ENCODE assay signal across 7 cellular contexts in genomic region chr17:7221281-7222092, GRCh38. TPM values are rescaled to one million over a fixed set of nuclear protein-coding genes. Genes with fewer than 3 reads are reported as not detected.
DNase-seq lines count a peak whose midpoint lies in the region; ATAC-seq and FAIRE-seq lines count a peak whose summit lies in the region.
"Had no signal": no experiment of that assay in that cellular context is flagged by ENCODE, and none has a peak within 500 bp of the region (broad histone marks: within the 10 kb centered on the region; RNA-seq: fewer than 3 reads in every experiment).

No MANE protein-coding gene starts in this region.

- peaks cover 15% of the 10 kb centered on the region for H3K36me3 Mint-ChIP-seq in T-helper 1 cell treated with Interleukin-12 subunit alpha and Interleukin-12 subunit beta and Interleukin-4 antibody, amounts not matched to agents 30 μg/mL and 1 μg/mL, for 36 hours (ENCODE audit: low read depth)
- H3K36me3 Mint-ChIP-seq in stimulated activated naive B cell treated with anti-CD40 and anti-IgM and Interleukin-4, amounts not matched to agents 10 μg/mL and 1 μg/mL and 100 μg/mL, for 72 hours = peaks cover 29 to 47% of the 10 kb centered on the region in 2 donors

- no peaks in the 10 kb centered on the region for H3K27me3 Mint-ChIP-seq in T-helper 1 cell treated with Interleukin-12 subunit alpha and Interleukin-12 subunit beta and Interleukin-4 antibody, amounts not matched to agents 30 μg/mL and 1 μg/mL, for 36 hours (ENCODE audit: low read depth)
- no peaks in the 10 kb centered on the region for H3K27me3 Mint-ChIP-seq in stimulated activated naive B cell treated with anti-CD40 and anti-IgM and Interleukin-4, amounts not matched to agents 10 μg/mL and 1 μg/mL and 100 μg/mL, for 72 hours

- peak; percentile 24 for ATAC-seq in esophagus mucosa
- ATAC-seq in stimulated activated naive B cell treated with anti-CD40 and anti-IgM and Interleukin-4, amounts not matched to agents 10 μg/mL and 1 μg/mL and 100 μg/mL, for 72 hours (replicated peaks) = no peak

- DNase-seq in T-helper 1 cell (no peak), frontal cortex (ENCODE audit: low spot score in 2 of 2) (no peak), 8988T (no peak)
- no peak for DNase-seq in stimulated activated naive B cell treated with anti-CD40 and anti-IgM and Interleukin-4, amounts not matched to agents 10 μg/mL and 1 μg/mL and 100 μg/mL, for 72 hours

- peak overlapping the region; percentile 91 for H3K27ac Mint-ChIP-seq in T-helper 1 cell treated with Interleukin-12 subunit alpha and Interleukin-12 subunit beta and Interleukin-4 antibody, amounts not matched to agents 30 μg/mL and 1 μg/mL, for 36 hours
- peak overlapping the region; percentile 99 for H3K27ac Mint-ChIP-seq in stimulated activated naive B cell treated with anti-CD40 and anti-IgM and Interleukin-4, amounts not matched to agents 10 μg/mL and 1 μg/mL and 100 μg/mL, for 72 hours

- no peak for FAIRE-seq in frontal cortex (lab: Jason Lieb, UNC)
- FAIRE-seq: A204.1 had no signal

- peaks cover 37% of the 10 kb centered on the region for H3K4me1 Mint-ChIP-seq in T-helper 1 cell treated with Interleukin-12 subunit alpha and Interleukin-12 subunit beta and Interleukin-4 antibody, amounts not matched to agents 30 μg/mL and 1 μg/mL, for 36 hours (ENCODE audit: low read depth)
- peaks cover 42 to 52% of the 10 kb centered on the region in 2 donors for H3K4me1 Mint-ChIP-seq in stimulated activated naive B cell treated with anti-CD40 and anti-IgM and Interleukin-4, amounts not matched to agents 10 μg/mL and 1 μg/mL and 100 μg/mL, for 72 hours

- H3K4me3 Mint-ChIP-seq in T-helper 1 cell treated with Interleukin-12 subunit alpha and Interleukin-12 subunit beta and Interleukin-4 antibody, amounts not matched to agents 30 μg/mL and 1 μg/mL, for 36 hours = peak overlapping the region; percentile 96
- peak overlapping the region; percentile 99 for H3K4me3 Mint-ChIP-seq in stimulated activated naive B cell treated with anti-CD40 and anti-IgM and Interleukin-4, amounts not matched to agents 10 μg/mL and 1 μg/mL and 100 μg/mL, for 72 hours

- H3K9me3 Mint-ChIP-seq in T-helper 1 cell treated with Interleukin-12 subunit alpha and Interleukin-12 subunit beta and Interleukin-4 antibody, amounts not matched to agents 30 μg/mL and 1 μg/mL, for 36 hours = no peaks in the 10 kb centered on the region
- no peaks in the 10 kb centered on the region for H3K9me3 Mint-ChIP-seq in stimulated activated naive B cell treated with anti-CD40 and anti-IgM and Interleukin-4, amounts not matched to agents 10 μg/mL and 1 μg/mL and 100 μg/mL, for 72 hours

RNA-seq across cellular contexts. Expression of gene ACADVL, which starts 1.7 kb away (rescaled TPM):
- 311 TPM for total RNA-seq in esophagus mucosa
- 65.6 TPM for total RNA-seq in frontal cortex

RNA-seq across cellular contexts. Expression of gene DLG4, which starts 1.9 kb away (rescaled TPM):
- total RNA-seq in esophagus mucosa (3.1 TPM), frontal cortex (111 TPM)

RNA-seq across cellular contexts. Expression of gene DVL2, which starts 12.8 kb away (rescaled TPM):
- 32.7 TPM for total RNA-seq in esophagus mucosa
- total RNA-seq in frontal cortex = 53.4 TPM

RNA-seq across cellular contexts. Expression of gene PHF23, which starts 17.8 kb away (rescaled TPM):
- total RNA-seq in esophagus mucosa = 33.6 TPM
- 34.6 TPM for total RNA-seq in frontal cortex

RNA-seq across cellular contexts. Expression of gene GABARAP, which starts 20.8 kb away (rescaled TPM):
- total RNA-seq in esophagus mucosa (268 TPM), frontal cortex (108 TPM)

Comparison
In these comparisons a context has a peak if more than half of its experiments do, and no peak if none do; other contexts are left out.
1. RNA of gene DLG4, which starts 1.9 kb away (total RNA-seq): 111 TPM in frontal cortex (single experiment); 3.1 TPM in esophagus mucosa (single experiment); every median in the first group is over 10 times any median in the second.